20 cellular contexts compared by ENCODE assay signal in genomic region chr3:194773666-194774455, GRCh38.
DNase-seq lines count a peak whose midpoint lies in the region; ATAC-seq, FAIRE-seq and TF ChIP-seq lines count a peak whose summit lies in the region.
"Had no signal": no experiment of that assay in that cellular context is flagged by ENCODE, and none has a peak within 500 bp of the region (broad histone marks: within the 10 kb centered on the region; RNA-seq: fewer than 3 reads in every experiment).

No MANE protein-coding gene starts in this region.

- H4K91ac ChIP-seq in neuronal stem cell (ENCODE audit: low read depth, low read length, poor library complexity): no peak overlapping the region

- no peak overlapping the region for H3K18ac ChIP-seq in neuronal stem cell (ENCODE audit: low read length)

- no peak overlapping the region for H2BK15ac ChIP-seq in neuronal stem cell (ENCODE audit: low read length)

- H3K9me2 ChIP-seq in GM23248 (ENCODE audit: insufficient read depth): no peaks in the 10 kb centered on the region

- no peak for TF ChIP-seq CTCF in AG09319 (IDR thresholded peaks at IDR 0.05; ENCODE audit: low read depth, low read length)
- TF ChIP-seq CTCF in astrocyte (IDR thresholded peaks at IDR 0.05; ENCODE audit: insufficient read depth, low read depth, low read length): no peak
- no peak for TF ChIP-seq CTCF in mucosa of descending colon (IDR thresholded peaks at IDR 0.05)

- H3K23ac ChIP-seq in neuronal stem cell (ENCODE audit: low read depth, low read length, poor library complexity): no peak overlapping the region

- no peak overlapping the region for H3K14ac ChIP-seq in neuronal stem cell (ENCODE audit: low read length)

- H2BK12ac ChIP-seq in neuronal stem cell (ENCODE audit: low read length): no peak overlapping the region

- in situ Hi-C loops in GM23248 (cut with MboI): no loop called here

- no peaks in the 10 kb centered on the region for H3K36me3 ChIP-seq in GM23248 (ENCODE audit: low read depth)
- H3K36me3 ChIP-seq in astrocyte (ENCODE audit: insufficient read depth, low read length): no peaks in the 10 kb centered on the region
- no peaks in the 10 kb centered on the region for H3K36me3 ChIP-seq in mucosa of descending colon (ENCODE audit: low read depth)
- H3K36me3 ChIP-seq in neuronal stem cell (replicated peaks in 1 of 2; ENCODE audit: control insufficient read depth in 2 of 2, insufficient read depth in 2 of 2, low read length in 2 of 2): no peaks in the 10 kb centered on the region
- H3K36me3 ChIP-seq: adrenal gland, HAP-1, neural progenitor cell had no signal

- H3K9me3 Mint-ChIP-seq in astrocyte (ENCODE audit: unreplicated experiment): peaks cover 2% of the 10 kb centered on the region
- H3K9me3 Mint-ChIP-seq in naive thymus-derived CD8-positive, alpha-beta T cell: no peaks in the 10 kb centered on the region
- H3K9me3 Mint-ChIP-seq: activated CD4-positive, alpha-beta memory T cell treated with anti-CD3 and anti-CD28 coated beads, Interleukin-2, amount 10 ng/mL, durations not matched to agents 7 days and 5 days; activated T-cell treated with anti-CD3 and anti-CD28 coated beads, Interleukin-2, amount 50 U/mL, for 72 hours; CD14-positive monocyte had no signal

- H2BK120ac ChIP-seq in neuronal stem cell (ENCODE audit: low read depth, low read length): no peak overlapping the region

- peaks cover 54% of the 10 kb centered on the region for H3K27me3 Mint-ChIP-seq in astrocyte (ENCODE audit: low read depth, unreplicated experiment)
- H3K27me3 Mint-ChIP-seq in naive thymus-derived CD8-positive, alpha-beta T cell: peaks cover 12 to 27% (median 19%) of the 10 kb centered on the region in 5 donors

- DNase-seq in AG09319 (ENCODE audit: extremely low read depth, low read depth) (peak; percentile 37), GM23248 (peak; percentile 72), astrocyte (ENCODE audit: low read depth) (no peak), mucosa of descending colon (peak in 1 of 3 donors; percentile 37), RPMI8226 (no peak), RKO (ENCODE audit: low spot score) (no peak), neuronal stem cell (ENCODE audit: low spot score) (no peak)
- DNase-seq in naive thymus-derived CD8-positive, alpha-beta T cell: no peak
- DNase-seq: activated CD4-positive, alpha-beta memory T cell treated with anti-CD3 and anti-CD28 coated beads, Interleukin-2, amount 10 ng/mL, durations not matched to agents 7 days and 5 days; activated T-cell treated with anti-CD3 and anti-CD28 coated beads, Interleukin-2, amount 50 U/mL, for 72 hours; DMS79 treated with DMSO at 0.1 percent for 48 hours; erythroblast; stimulated activated naive B cell treated with anti-CD40 and anti-IgM and Interleukin-4, amounts not matched to agents 10 μg/mL and 1 μg/mL and 100 μg/mL, for 72 hours had no signal

- H2BK5ac ChIP-seq in neuronal stem cell (ENCODE audit: low read length): no peak overlapping the region

- peaks cover 3% of the 10 kb centered on the region for H3K36me3 Mint-ChIP-seq in astrocyte (ENCODE audit: low read depth, unreplicated experiment)
- no peaks in the 10 kb centered on the region for H3K36me3 Mint-ChIP-seq in naive thymus-derived CD8-positive, alpha-beta T cell
- H3K36me3 Mint-ChIP-seq: CD14-positive monocyte; neural progenitor cell; stimulated activated naive B cell treated with anti-CD40 and anti-IgM and Interleukin-4, amounts not matched to agents 10 μg/mL and 1 μg/mL and 100 μg/mL, for 72 hours had no signal

- H4K8ac ChIP-seq in neuronal stem cell (ENCODE audit: low read depth, low read length): no peak overlapping the region

- H3F3A ChIP-seq in GM23248 (ENCODE audit: insufficient read depth): peaks cover 8% of the 10 kb centered on the region; the same call in 1 of the 2 replicates

- WGBS in GM23248 (ENCODE audit: low coverage in 1 of 2, low lambda C conversion rate in 2 of 2, missing lambda C conversion rate in 2 of 2), 2 experiments: 9% methylated on average over 6 of the region's 6 CpGs
- WGBS in neuronal stem cell (ENCODE audit: extremely low coverage in 2 of 2, insufficient read length in 2 of 2, insufficient replicate concordance in 1 of 2), 2 donors: no CpG with 5 or more reads among the region's 6 CpGs

- POLR2A ChIA-PET in naive thymus-derived CD8-positive, alpha-beta T cell (lab: Charles Lee): no interaction called here

- H3K27ac Mint-ChIP-seq in astrocyte (ENCODE audit: unreplicated experiment): no peak overlapping the region
- H3K27ac Mint-ChIP-seq in naive thymus-derived CD8-positive, alpha-beta T cell: peak overlapping the region in 1 of 10 donors; percentile 17
- H3K27ac Mint-ChIP-seq: activated CD4-positive, alpha-beta memory T cell treated with anti-CD3 and anti-CD28 coated beads, Interleukin-2, amount 10 ng/mL, durations not matched to agents 7 days and 5 days; activated T-cell treated with anti-CD3 and anti-CD28 coated beads, Interleukin-2, amount 50 U/mL, for 72 hours; CD14-positive monocyte; stimulated activated naive B cell treated with anti-CD40 and anti-IgM and Interleukin-4, amounts not matched to agents 10 μg/mL and 1 μg/mL and 100 μg/mL, for 72 hours had no signal

- H3K79me2 ChIP-seq in GM23248 (ENCODE audit: insufficient read depth): no peaks in the 10 kb centered on the region
- no peaks in the 10 kb centered on the region for H3K79me2 ChIP-seq in astrocyte (ENCODE audit: insufficient read depth, low read length)

- no peak overlapping the region for H2AFZ ChIP-seq in GM23248
- no peak overlapping the region for H2AFZ ChIP-seq in astrocyte (ENCODE audit: low read depth, low read length)
- no peak overlapping the region for H2AFZ ChIP-seq in neuronal stem cell (ENCODE audit: low read length)
- H2AFZ ChIP-seq: neural progenitor cell had no signal

- no peak overlapping the region for H3K4me3 Mint-ChIP-seq in astrocyte (ENCODE audit: unreplicated experiment)
- no peak overlapping the region for H3K4me3 Mint-ChIP-seq in naive thymus-derived CD8-positive, alpha-beta T cell
- H3K4me3 Mint-ChIP-seq: activated CD4-positive, alpha-beta memory T cell treated with anti-CD3 and anti-CD28 coated beads, Interleukin-2, amount 10 ng/mL, durations not matched to agents 7 days and 5 days; activated T-cell treated with anti-CD3 and anti-CD28 coated beads, Interleukin-2, amount 50 U/mL, for 72 hours; CD14-positive monocyte; neural progenitor cell; stimulated activated naive B cell treated with anti-CD40 and anti-IgM and Interleukin-4, amounts not matched to agents 10 μg/mL and 1 μg/mL and 100 μg/mL, for 72 hours had no signal

- H3K4me2 ChIP-seq in GM23248 (ENCODE audit: unreplicated experiment) (peak overlapping the region; percentile 54), astrocyte (ENCODE audit: low read length) (peak overlapping the region; percentile 62), neuronal stem cell (ENCODE audit: insufficient read depth, low read length, poor library complexity, severe bottlenecking) (no peak overlapping the region)
- H3K4me2 ChIP-seq: neural progenitor cell had no signal

- peaks cover 25% of the 10 kb centered on the region for H3K4me1 ChIP-seq in GM23248 (ENCODE audit: insufficient read depth)
- peaks cover 9% of the 10 kb centered on the region for H3K4me1 ChIP-seq in astrocyte (ENCODE audit: insufficient read depth, low read length)
- no peaks in the 10 kb centered on the region for H3K4me1 ChIP-seq in mucosa of descending colon (ENCODE audit: low read depth)
- peaks cover 3 to 9% of the 10 kb centered on the region in 2 donors for H3K4me1 ChIP-seq in neuronal stem cell (ENCODE audit: control insufficient read depth in 2 of 2, insufficient read depth in 1 of 2, low read depth in 1 of 2, low read length in 2 of 2)

- no peaks in the 10 kb centered on the region for H4K20me1 ChIP-seq in GM23248 (ENCODE audit: insufficient read depth)
- no peaks in the 10 kb centered on the region for H4K20me1 ChIP-seq in astrocyte (ENCODE audit: insufficient read depth, low read length)

- peak; percentile 37 for ATAC-seq in mucosa of descending colon
- no peak for ATAC-seq in naive thymus-derived CD8-positive, alpha-beta T cell
- ATAC-seq: activated T-cell treated with anti-CD3 and anti-CD28 coated beads, Interleukin-2, amount 50 U/mL, for 72 hours; stimulated activated naive B cell treated with anti-CD40 and anti-IgM and Interleukin-4, amounts not matched to agents 10 μg/mL and 1 μg/mL and 100 μg/mL, for 72 hours had no signal

- no peak overlapping the region for H3K4me3 ChIP-seq in GM23248
- no peak overlapping the region for H3K4me3 ChIP-seq in astrocyte (ENCODE audit: insufficient read depth, low read depth, low read length)
- no peak overlapping the region for H3K4me3 ChIP-seq in mucosa of descending colon
- no peak overlapping the region for H3K4me3 ChIP-seq in neuronal stem cell (ENCODE audit: low read length in 2 of 2)
- H3K4me3 ChIP-seq: adrenal gland, HAP-1, lung, neural progenitor cell had no signal

- H3K9ac ChIP-seq in GM23248 (0 out of 2 replicates have a peak overlapping the region, but pooled peaks have one; percentile 26), astrocyte (ENCODE audit: low read length) (no peak overlapping the region), neuronal stem cell (ENCODE audit: low read depth, low read length, poor library complexity) (no peak overlapping the region)
- H3K9ac ChIP-seq: neural progenitor cell had no signal

- H2AK5ac ChIP-seq in neuronal stem cell (ENCODE audit: low read depth, low read length): no peak overlapping the region

- peaks cover 7% of the 10 kb centered on the region for H3K4me1 Mint-ChIP-seq in astrocyte (ENCODE audit: low read depth, unreplicated experiment)
- peaks cover 5 to 14% (median 9%) of the 10 kb centered on the region in 4 donors for H3K4me1 Mint-ChIP-seq in naive thymus-derived CD8-positive, alpha-beta T cell

- intact Hi-C loops in mucosa of descending colon (cut with DNase I, micrococcal nuclease): no loop called here

- FAIRE-seq in astrocyte (lab: Jason Lieb, UNC): no peak
- FAIRE-seq: colon, urothelium cell line had no signal

- no peaks in the 10 kb centered on the region for H3K9me3 ChIP-seq in GM23248 (ENCODE audit: low read depth)
- no peaks in the 10 kb centered on the region for H3K9me3 ChIP-seq in astrocyte (ENCODE audit: insufficient read depth, low read depth, low read length)
- H3K9me3 ChIP-seq in mucosa of descending colon: no peaks in the 10 kb centered on the region
- H3K9me3 ChIP-seq in neuronal stem cell (replicated peaks in 1 of 2; ENCODE audit: control insufficient read depth in 2 of 2, insufficient read depth in 1 of 2, low read depth in 1 of 2, low read length in 2 of 2): no peaks in the 10 kb centered on the region
- H3K9me3 ChIP-seq: adrenal gland, HAP-1 had no signal

- H3K27me3 ChIP-seq in GM23248 (replicated peaks; ENCODE audit: insufficient read depth): 0 out of 2 replicates have a peak, but pooled peaks cover 4% of the 10 kb centered on the region
- H3K27me3 ChIP-seq in astrocyte (ENCODE audit: insufficient read depth, low read length): peaks cover 25% of the 10 kb centered on the region
- peaks cover 0 to 45% (median 1%) of the 10 kb centered on the region in 3 experiments for H3K27me3 ChIP-seq in neuronal stem cell (ENCODE audit: control insufficient read depth in 3 of 3, insufficient read depth in 3 of 3, low read depth in 1 of 3, low read length in 3 of 3)
- H3K27me3 ChIP-seq: adrenal gland had no signal

- H3K27ac ChIP-seq in GM23248 (peak overlapping the region; percentile 47), astrocyte (ENCODE audit: low read depth, low read length) (no peak overlapping the region), neuronal stem cell (replicated peaks; ENCODE audit: low read length) (no peak overlapping the region)
- H3K27ac ChIP-seq: adrenal gland, neural progenitor cell had no signal

- H3K4ac ChIP-seq in neuronal stem cell (ENCODE audit: low read length): no peak overlapping the region

- no peaks in the 10 kb centered on the region for H3K79me1 ChIP-seq in neuronal stem cell (ENCODE audit: low read depth, low read length)

Comparison
In these comparisons a context has a peak if more than half of its experiments do, and no peak if none do; other contexts are left out.
1. DNase-seq: peak in AG09319 (single experiment) and GM23248 (single experiment); none in astrocyte (single experiment), RPMI8226 (single experiment), RKO (single experiment), neuronal stem cell (single experiment) and naive thymus-derived CD8-positive, alpha-beta T cell (0 of 10).